In the genomic region with DNA sequence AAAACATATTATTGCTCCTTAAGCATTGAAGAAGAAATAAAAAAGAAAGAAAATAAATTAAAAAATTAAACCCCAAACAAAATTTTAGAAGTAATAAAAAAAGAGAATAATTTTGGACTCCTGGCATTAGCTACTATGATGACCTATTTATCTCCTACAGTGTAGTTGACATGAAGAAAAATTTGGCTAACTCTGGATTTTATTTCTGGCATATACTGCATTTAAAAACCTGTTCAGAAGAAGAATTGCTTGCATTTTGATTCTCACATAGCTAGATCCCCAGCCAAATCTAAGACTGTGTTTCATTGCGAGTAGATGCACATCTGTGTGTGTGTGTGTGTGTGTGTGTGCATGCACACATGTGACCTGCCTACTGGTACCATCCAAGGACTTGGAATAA, we compare ENCODE assay signal across 27 cellular contexts. TPM values are rescaled to one million over a fixed set of nuclear protein-coding genes. Genes with fewer than 3 reads are reported as not detected.
"Had no signal": no experiment of that assay in that cellular context is flagged by ENCODE, and none has a peak within 500 bp of the region (broad histone marks: within the 10 kb centered on the region; RNA-seq: fewer than 3 reads in every experiment).

No MANE protein-coding gene starts in this region.

- H3K4me3 Mint-ChIP-seq: activated CD8-positive, alpha-beta T cell treated with anti-CD3 and anti-CD28 coated beads, Interleukin-2, amount 10 ng/mL, durations not matched to agents 7 days and 5 days; activated naive CD8-positive, alpha-beta T cell treated with anti-CD3 and anti-CD28 coated beads, Interleukin-2, amount 50 U/mL, for 24 hours had no signal

- ATAC-seq: activated CD8-positive, alpha-beta T cell treated with anti-CD3 and anti-CD28 coated beads, Interleukin-2, amount 10 ng/mL, durations not matched to agents 7 days and 5 days; activated naive CD4-positive, alpha-beta T cell treated with anti-CD3 and anti-CD28 coated beads, Interleukin-2, amount 50 U/mL, for 72 hours; activated naive CD8-positive, alpha-beta T cell treated with anti-CD3 and anti-CD28 coated beads, Interleukin-2, amount 50 U/mL, for 24 hours; body of pancreas had no signal

- H3K27ac Mint-ChIP-seq: activated CD8-positive, alpha-beta T cell treated with anti-CD3 and anti-CD28 coated beads, Interleukin-2, amount 10 ng/mL, durations not matched to agents 7 days and 5 days; activated naive CD4-positive, alpha-beta T cell treated with anti-CD3 and anti-CD28 coated beads, Interleukin-2, amount 50 U/mL, for 72 hours; activated naive CD8-positive, alpha-beta T cell treated with anti-CD3 and anti-CD28 coated beads, Interleukin-2, amount 50 U/mL, for 24 hours had no signal

- H3K27me3 Mint-ChIP-seq: activated naive CD8-positive, alpha-beta T cell treated with anti-CD3 and anti-CD28 coated beads, Interleukin-2, amount 50 U/mL, for 24 hours had no signal

- DNase-seq: activated CD4-positive, alpha-beta T cell treated with anti-CD3 and anti-CD28 coated beads for 48 hours; activated CD4-positive, alpha-beta T cell treated with anti-CD3 and anti-CD28 coated beads, Interleukin-2, amount 50 U/mL, for 4 hours; activated CD4-positive, CD25-positive, alpha-beta regulatory T cell treated with anti-CD3 and anti-CD28 coated beads, Interleukin-2, amount 50 U/mL, for 72 hours; activated CD8-positive, alpha-beta memory T cell treated with anti-CD3 and anti-CD28 coated beads, Interleukin-2, amount 50 U/mL, for 48 hours; activated CD8-positive, alpha-beta T cell treated with anti-CD3 and anti-CD28 coated beads, Interleukin-2, amount 10 ng/mL, durations not matched to agents 7 days and 5 days; activated naive CD4-positive, alpha-beta T cell; activated naive CD8-positive, alpha-beta T cell treated with anti-CD3 and anti-CD28 coated beads, Interleukin-2, amount 50 U/mL, for 24 hours; activated T-cell treated with anti-CD3 and anti-CD28 coated beads, Interleukin-2, amount 50 U/mL, for 1 hour; amniotic stem cell; body of pancreas; central memory CD4-positive, alpha-beta T cell; MG63; MV-4-11; NCI-H1092 treated with DMSO at 0.1 percent for 48 hours; NCI-H1417 treated with DMSO at 0.1 percent for 48 hours; NCI-H187; NCI-H2081; NCI-H524; Peyer's patch; Right ventricle myocardium superior; SJCRH30; SK-N-SH; T-helper 1 cell had no signal

- H3K4me1 Mint-ChIP-seq: activated naive CD8-positive, alpha-beta T cell treated with anti-CD3 and anti-CD28 coated beads, Interleukin-2, amount 50 U/mL, for 24 hours had no signal

RNA-seq across cellular contexts. Expression of a gene that starts 30.1 kb away (rescaled TPM):
- total RNA-seq: activated CD8-positive, alpha-beta T cell treated with anti-CD3 and anti-CD28 coated beads, Interleukin-2, amount 10 ng/mL, durations not matched to agents 7 days and 5 days; activated naive CD4-positive, alpha-beta T cell treated with anti-CD3 and anti-CD28 coated beads, Interleukin-2, amount 50 U/mL, for 72 hours; ascending aorta; bronchial epithelial cell; Right ventricle myocardium superior; T-helper 2 cell treated with Interferon-gamma antibody and Interleukin-4, amounts not matched to agents 100 ng/mL and 5 ng/mL, for 36 hours had no signal
